Comparison of ENCODE assay signal across 15 cellular contexts in genomic region chr11:78031629-78032028, GRCh38. TPM values are rescaled to one million over a fixed set of nuclear protein-coding genes. Genes with fewer than 3 reads are reported as not detected.
A peak's percentile ranks its signal among the peaks of the same experiment; 100 is the strongest.
DNase-seq lines count a peak whose midpoint lies in the region; ATAC-seq, FAIRE-seq and TF ChIP-seq lines count a peak whose summit lies in the region.
"Had no signal": no experiment of that assay in that cellular context is flagged by ENCODE, and none has a peak within 500 bp of the region (broad histone marks: within the 10 kb centered on the region; RNA-seq: fewer than 3 reads in every experiment).

No MANE protein-coding gene starts in this region.

- no peak for TF ChIP-seq RAD21 in GM12878 (IDR thresholded peaks at IDR 0.05; ENCODE audit: insufficient read depth, low read depth, low read length)

- SMC1A ChIA-PET in GM12878 (lab: Charles Lee; ENCODE audit: uncharacterized antibody, unreplicated experiment), result interaction anchor here (1.0 to 5.2 kb wide), 4 partner anchors 8 to 34 kb away, joined by 5 to 19 read pairs (median 5); no protein-coding TSS in a partner anchor

- RAD21 ChIA-PET in GM12878 (lab: Charles Lee; ENCODE audit: unreplicated experiment), result interaction anchor here (0.7 to 1.1 kb wide), 3 partner anchors 8 to 37 kb away, joined by 3 read pairs; no protein-coding TSS in a partner anchor

- H3K36me3 ChIP-seq in GM12878 (ENCODE audit: control insufficient read depth in 2 of 2, insufficient read depth in 2 of 2, low read length in 1 of 2), result no peaks in the 10 kb centered on the region
- H3K36me3 ChIP-seq in small intestine (ENCODE audit: control insufficient read depth in 2 of 2, insufficient read depth in 2 of 2, low read length in 2 of 2), result no peaks in the 10 kb centered on the region

- intact Hi-C loops in GM12878 (cut with micrococcal nuclease; ENCODE audit: unreplicated experiment), result no loop called here

- FAIRE-seq in GM18507 (lab: Jason Lieb, UNC), result peak; percentile 62
- FAIRE-seq in GM12878 (lab: Jason Lieb, UNC), result no peak
- FAIRE-seq in small intestine (lab: Jason Lieb, UNC), result no peak
- FAIRE-seq: kidney had no signal

- TF ChIP-seq CTCF in GM12878 (IDR thresholded peaks at IDR 0.05 in 2 of 3, conservative IDR thresholded peaks at IDR 0.05 in 1 of 3; ENCODE audit: control insufficient read depth in 2 of 3, extremely low read depth in 1 of 3, insufficient read depth in 1 of 3, low read depth in 3 of 3, low read length in 3 of 3), result no peak

- peak overlapping the region; percentile 79 for H2AFZ ChIP-seq in GM12878 (ENCODE audit: control insufficient read depth, low read depth, low read length)

- H3K4me2 ChIP-seq in GM12878 (ENCODE audit: control insufficient read depth, insufficient read depth), result peak overlapping the region; percentile 22; the same call in 1 of the 2 replicates

- H3K9me3 ChIP-seq in GM12878 (replicated peaks; ENCODE audit: control insufficient read depth, insufficient read depth, low read length) (no peaks in the 10 kb centered on the region), small intestine (ENCODE audit: control insufficient read depth, low read depth) (no peaks in the 10 kb centered on the region)

- peaks cover 6% of the 10 kb centered on the region for H3K4me1 ChIP-seq in GM12878 (ENCODE audit: control insufficient read depth, insufficient read depth, low read length)
- H3K4me1 ChIP-seq in small intestine (ENCODE audit: control insufficient read depth in 2 of 2, insufficient read depth in 1 of 2, low read depth in 1 of 2, low read length in 1 of 2), result peaks cover 0 to 2% of the 10 kb centered on the region in 2 donors

- POLR2A ChIA-PET in GM12878 (lab: Charles Lee), result interaction anchor here (0.7 to 3.5 kb wide), 2 partner anchors 10 to 37 kb away, joined by 4 to 12 read pairs; partner anchors contain the start of gene INTS4

- H3K9ac ChIP-seq in GM12878 (ENCODE audit: control insufficient read depth, insufficient read depth, low read length), result no peak overlapping the region

- H3K4me3 ChIP-seq in GM12878 (no peak overlapping the region), small intestine (ENCODE audit: low read depth in 1 of 2, low read length in 2 of 2) (no peak overlapping the region)

- CTCF ChIA-PET in GM12878 (lab: Yijun Ruan, JAX), result interaction anchor here (1.6 to 3.5 kb wide), 3 partner anchors 12 to 32 kb away, joined by 5 to 17 read pairs (median 9); no protein-coding TSS in a partner anchor

- WGBS in GM12878 (ENCODE audit: insufficient coverage, insufficient replicate concordance, low lambda C conversion rate, missing lambda C conversion rate), result 38% methylated on average over 3 of the region's 3 CpGs
- 77 to 93% (median 91%) methylated on average over 3 of the region's 3 CpGs for WGBS in small intestine, 3 donors

- TF ChIP-seq POLR2A in GM12878 (IDR thresholded peaks at IDR 0.05; ENCODE audit: low read depth, low read length), result no peak

- H3K27me3 ChIP-seq in GM12878 (replicated peaks in 1 of 2; ENCODE audit: control insufficient read depth in 2 of 2, insufficient read depth in 2 of 2, low read length in 1 of 2) (no peaks in the 10 kb centered on the region), small intestine (ENCODE audit: control insufficient read depth in 2 of 2, insufficient read depth in 2 of 2, low read length in 2 of 2) (no peaks in the 10 kb centered on the region)

- in situ Hi-C loops in GM12878 (cut with MboI), result no loop called here

- TF ChIP-seq EP300 in GM12878 (IDR thresholded peaks at IDR 0.05; ENCODE audit: borderline replicate concordance in 1 of 2, control insufficient read depth in 1 of 2, low read depth in 2 of 2, low read length in 2 of 2), result peak in 1 of 2 experiments; percentile 32; a peak in 1 of 4 replicates

- ATAC-seq in GM21423 (IDR thresholded peaks at IDR 0.05; ENCODE audit: unreplicated experiment) (peak; percentile 77), HG03378 (IDR thresholded peaks at IDR 0.05; ENCODE audit: unreplicated experiment) (peak; percentile 85), GM12878 (peak; percentile 95)
- ATAC-seq: activated CD8-positive, alpha-beta T cell treated with anti-CD3 and anti-CD28 coated beads, Interleukin-2, amount 10 ng/mL, durations not matched to agents 7 days and 5 days; activated naive CD4-positive, alpha-beta T cell treated with anti-CD3 and anti-CD28 coated beads, Interleukin-2, amount 50 U/mL, for 72 hours; CD8-positive, alpha-beta T cell; natural killer cell treated with Interleukin-12 subunit alpha and Interleukin-12 subunit beta and Interleukin-15 and Interleukin-18, amount 100 ng/mL, for 72 hours had no signal

- no peaks in the 10 kb centered on the region for H3K79me2 ChIP-seq in GM12878 (ENCODE audit: control insufficient read depth, insufficient read depth, low read length)

- DNase-seq in GM18507 (ENCODE audit: extremely low spot score, insufficient read length, low read depth) (peak; percentile 38), GM12878 (ENCODE audit: low read depth, low spot score) (peak; percentile 64), small intestine (no peak), ureter (ENCODE audit: low spot score) (no peak), GDM1 (lab: John Stamatoyannopoulos, UW) (no peak)
- DNase-seq in stimulated activated CD4-positive, alpha-beta T cell treated with anti-CD3 and anti-CD28 coated beads, Interleukin-15, amount 100 ng/mL, for 24 hours, result no peak
- DNase-seq: activated CD8-positive, alpha-beta T cell treated with anti-CD3 and anti-CD28 coated beads, Interleukin-2, amount 10 ng/mL, durations not matched to agents 7 days and 5 days; CD8-positive, alpha-beta T cell; kidney; NCI-H1417 had no signal

- BruUV-seq in GM12878 (replicated peaks; lab: Mats Ljungman, UMichigan), result no TSS peak

- no peaks in the 10 kb centered on the region for H4K20me1 ChIP-seq in GM12878 (ENCODE audit: control insufficient read depth, insufficient read depth)

- H3K27ac ChIP-seq in GM12878 (ENCODE audit: control insufficient read depth, insufficient read depth) (no peak overlapping the region), small intestine (ENCODE audit: low read depth in 1 of 2, low read length in 1 of 2) (no peak overlapping the region)

RNA-seq across cellular contexts. Expression of gene KCTD14, which starts 8.6 kb away (rescaled TPM):
- 0.95 and 1.1 TPM in 2 replicates for total RNA-seq in GM12878 (2013; cell fraction: nucleolus; rRNA removed)
- total RNA-seq in GM12878 (2014; rRNA removed) (0.51 and 0.54 TPM in 2 replicates), GM12878 (2014; rRNA removed; fragmentation: Illumina TruSeq; extraction: Trizol) (0.41 and 0.45 TPM in 2 replicates), GM12878 (2021) (0.38 and 0.43 TPM in 2 replicates), ureter (7.6 TPM)
- 0.64 TPM for polyA plus RNA-seq in GM12878 (2011; ENCODE audit: low read depth)
- polyA plus RNA-seq in GM12878 (2011; rRNA removed) (0.04 and 0.19 TPM in 2 replicates), GM12878 (2014; fragmentation: Illumina TruSeq; extraction: Trizol) (0.63 and 0.74 TPM in 2 replicates), GM12878 (2014; fragmentation: Nextera tagmentation; extraction: Ambion mirVana) (under 1 TPM; 0.11 to 0.42 TPM), GM12878 (2014; rRNA removed) (0.53 and 0.59 TPM in 2 replicates), GM12878 (2016; fragmentation: Nextera tagmentation; extraction: Ambion mirVana) (under 1 TPM; 0.54 TPM), small intestine (10 to 100 TPM in 1 of 3 donors, 1 to 10 TPM in 2; 4.9 to 11.1 (median 5.4) TPM)
- polyA plus RNA-seq in GM12878 (2011; cell fraction: cytosol; rRNA removed), result 0.08 TPM in 1 of 2 replicates, not detected in the other
- 0.15 TPM in 1 of 2 replicates, not detected in the other for polyA plus RNA-seq in GM12878 (2011; cell fraction: nucleus; rRNA removed)
- 0.51 and 0.77 TPM in 2 replicates for polyA plus RNA-seq in GM12878 (2012)
- not detected in 2 replicates for polyA minus RNA-seq in GM12878 (2011; rRNA and poly(A)+ RNA removed)
- polyA minus RNA-seq in GM12878 (2011; cell fraction: cytosol; rRNA and poly(A)+ RNA removed), result not detected in 2 replicates
- not detected in 2 replicates for polyA minus RNA-seq in GM12878 (2011; cell fraction: nucleus; rRNA and poly(A)+ RNA removed)

RNA-seq across cellular contexts. Expression of gene THRSP, which starts 32.0 kb away (rescaled TPM):
- not detected in 2 replicates for total RNA-seq in GM12878 (2013; cell fraction: nucleolus; rRNA removed)
- total RNA-seq in GM12878 (2014; rRNA removed), result not detected in 2 replicates
- total RNA-seq in GM12878 (2014; rRNA removed; fragmentation: Illumina TruSeq; extraction: Trizol), result not detected in 2 replicates
- not detected in 2 replicates for total RNA-seq in GM12878 (2021)
- not detected for polyA plus RNA-seq in GM12878 (2011; ENCODE audit: low read depth)
- not detected in 2 replicates for polyA plus RNA-seq in GM12878 (2011; rRNA removed)
- 0.05 and 0.10 TPM in 2 replicates for polyA plus RNA-seq in GM12878 (2011; cell fraction: cytosol; rRNA removed)
- not detected in 2 replicates for polyA plus RNA-seq in GM12878 (2011; cell fraction: nucleus; rRNA removed)
- polyA plus RNA-seq in GM12878 (2012), result not detected in 2 replicates
- not detected in 2 replicates for polyA plus RNA-seq in GM12878 (2014; fragmentation: Illumina TruSeq; extraction: Trizol)
- not detected for polyA plus RNA-seq in GM12878 (2014; fragmentation: Nextera tagmentation; extraction: Ambion mirVana)
- not detected in 2 replicates for polyA plus RNA-seq in GM12878 (2014; rRNA removed)
- under 1 TPM in 1 of 2 experiments, not detected in 1; 0.18 TPM for polyA plus RNA-seq in GM12878 (2016; fragmentation: Nextera tagmentation; extraction: Ambion mirVana)
- polyA minus RNA-seq in GM12878 (2011; rRNA and poly(A)+ RNA removed), result not detected in 2 replicates
- not detected in 2 replicates for polyA minus RNA-seq in GM12878 (2011; cell fraction: cytosol; rRNA and poly(A)+ RNA removed)
- polyA minus RNA-seq in GM12878 (2011; cell fraction: nucleus; rRNA and poly(A)+ RNA removed), result not detected in 2 replicates
- polyA plus RNA-seq in small intestine, result 10 to 100 TPM in 1 of 3 donors, under 1 TPM in 1, not detected in 1; 0.54 to 17.5 TPM
- total RNA-seq in ureter, result not detected
- total RNA-seq: activated CD8-positive, alpha-beta T cell treated with anti-CD3 and anti-CD28 coated beads, Interleukin-2, amount 10 ng/mL, durations not matched to agents 7 days and 5 days; activated naive CD4-positive, alpha-beta T cell treated with anti-CD3 and anti-CD28 coated beads, Interleukin-2, amount 50 U/mL, for 72 hours; CD8-positive, alpha-beta T cell; kidney; natural killer cell treated with Interleukin-12 subunit alpha and Interleukin-12 subunit beta and Interleukin-15 and Interleukin-18, amount 100 ng/mL, for 72 hours; T-helper 2 cell treated with Interferon-gamma antibody and Interleukin-4, amounts not matched to agents 100 ng/mL and 5 ng/mL, for 36 hours had no signal

RNA-seq across cellular contexts. Expression of gene INTS4, which starts 37.2 kb away (rescaled TPM):
- total RNA-seq in GM12878 (2013; cell fraction: nucleolus; rRNA removed), result 260 and 276 TPM in 2 replicates
- 47.7 and 50.5 TPM in 2 replicates for total RNA-seq in GM12878 (2014; rRNA removed)
- 40.2 and 44.4 TPM in 2 replicates for total RNA-seq in GM12878 (2014; rRNA removed; fragmentation: Illumina TruSeq; extraction: Trizol)
- total RNA-seq in GM12878 (2021), result 36.6 and 39.4 TPM in 2 replicates
- polyA plus RNA-seq in GM12878 (2011; ENCODE audit: low read depth), result 29.7 TPM
- polyA plus RNA-seq in GM12878 (2011; rRNA removed), result 48.1 and 49.5 TPM in 2 replicates
- polyA plus RNA-seq in GM12878 (2011; cell fraction: cytosol; rRNA removed), result 43.8 and 45.4 TPM in 2 replicates
- polyA plus RNA-seq in GM12878 (2011; cell fraction: nucleus; rRNA removed), result 122 and 160 TPM in 2 replicates
- polyA plus RNA-seq in GM12878 (2012), result 24.9 and 30.7 TPM in 2 replicates
- polyA plus RNA-seq in GM12878 (2014; fragmentation: Illumina TruSeq; extraction: Trizol), result 38.6 and 42.1 TPM in 2 replicates
- 10 to 100 TPM; 20.2 to 24.3 TPM for polyA plus RNA-seq in GM12878 (2014; fragmentation: Nextera tagmentation; extraction: Ambion mirVana)
- polyA plus RNA-seq in GM12878 (2014; rRNA removed), result 39.4 and 39.9 TPM in 2 replicates
- polyA plus RNA-seq in GM12878 (2016; fragmentation: Nextera tagmentation; extraction: Ambion mirVana), result 10 to 100 TPM; 40.1 to 41.1 TPM
- 54.5 and 68.2 TPM in 2 replicates for polyA minus RNA-seq in GM12878 (2011; rRNA and poly(A)+ RNA removed)
- 18.7 and 23.8 TPM in 2 replicates for polyA minus RNA-seq in GM12878 (2011; cell fraction: cytosol; rRNA and poly(A)+ RNA removed)
- polyA minus RNA-seq in GM12878 (2011; cell fraction: nucleus; rRNA and poly(A)+ RNA removed), result 54.9 and 75.8 TPM in 2 replicates
- polyA plus RNA-seq in small intestine, result 10 to 100 TPM; 15.1 to 23.5 (median 17.2) TPM
- total RNA-seq in ureter, result 38.7 TPM

RNA-seq across cellular contexts. Expression of gene NDUFC2, which starts 48.0 kb away (rescaled TPM):
- total RNA-seq in GM12878 (2013; cell fraction: nucleolus; rRNA removed), result 13.9 and 19.2 TPM in 2 replicates
- total RNA-seq in GM12878 (2014; rRNA removed) (145 and 167 TPM in 2 replicates), GM12878 (2014; rRNA removed; fragmentation: Illumina TruSeq; extraction: Trizol) (134 and 145 TPM in 2 replicates), GM12878 (2021) (185 and 187 TPM in 2 replicates), ureter (146 TPM)
- 19.0 TPM for polyA plus RNA-seq in GM12878 (2011; ENCODE audit: low read depth)
- polyA plus RNA-seq in GM12878 (2011; rRNA removed) (120 and 153 TPM in 2 replicates), GM12878 (2014; fragmentation: Illumina TruSeq; extraction: Trizol) (13.1 and 103 TPM in 2 replicates), GM12878 (2014; fragmentation: Nextera tagmentation; extraction: Ambion mirVana) (100 to 1,000 TPM; 483 to 529 TPM), GM12878 (2014; rRNA removed) (178 and 198 TPM in 2 replicates), GM12878 (2016; fragmentation: Nextera tagmentation; extraction: Ambion mirVana) (100 to 1,000 TPM; 409 to 466 TPM), small intestine (100 to 1,000 TPM; 172 to 381 (median 172) TPM)
- 275 and 305 TPM in 2 replicates for polyA plus RNA-seq in GM12878 (2011; cell fraction: cytosol; rRNA removed)
- 76.1 and 92.2 TPM in 2 replicates for polyA plus RNA-seq in GM12878 (2011; cell fraction: nucleus; rRNA removed)
- polyA plus RNA-seq in GM12878 (2012), result 126 and 272 TPM in 2 replicates
- polyA minus RNA-seq in GM12878 (2011; rRNA and poly(A)+ RNA removed), result 8.8 and 43.9 TPM in 2 replicates
- 23.5 and 23.6 TPM in 2 replicates for polyA minus RNA-seq in GM12878 (2011; cell fraction: cytosol; rRNA and poly(A)+ RNA removed)
- polyA minus RNA-seq in GM12878 (2011; cell fraction: nucleus; rRNA and poly(A)+ RNA removed), result 23.1 and 30.6 TPM in 2 replicates

Comparison
In these comparisons a context has a peak if more than half of its experiments do, and no peak if none do; other contexts are left out.
1. DNase-seq: peak in GM18507 (single experiment) and GM12878 (single experiment); none in stimulated activated CD4-positive, alpha-beta T cell treated with anti-CD3 and anti-CD28 coated beads, Interleukin-15, amount 100 ng/mL, for 24 hours (single experiment), small intestine (single experiment), ureter (single experiment) and GDM1 (single experiment).
2. Peak in every context shown above with its lines, with median percentiles within 50 percentile points of each other: ATAC-seq.